ENCODE assay signal across 24 cellular contexts in the genomic region with DNA sequence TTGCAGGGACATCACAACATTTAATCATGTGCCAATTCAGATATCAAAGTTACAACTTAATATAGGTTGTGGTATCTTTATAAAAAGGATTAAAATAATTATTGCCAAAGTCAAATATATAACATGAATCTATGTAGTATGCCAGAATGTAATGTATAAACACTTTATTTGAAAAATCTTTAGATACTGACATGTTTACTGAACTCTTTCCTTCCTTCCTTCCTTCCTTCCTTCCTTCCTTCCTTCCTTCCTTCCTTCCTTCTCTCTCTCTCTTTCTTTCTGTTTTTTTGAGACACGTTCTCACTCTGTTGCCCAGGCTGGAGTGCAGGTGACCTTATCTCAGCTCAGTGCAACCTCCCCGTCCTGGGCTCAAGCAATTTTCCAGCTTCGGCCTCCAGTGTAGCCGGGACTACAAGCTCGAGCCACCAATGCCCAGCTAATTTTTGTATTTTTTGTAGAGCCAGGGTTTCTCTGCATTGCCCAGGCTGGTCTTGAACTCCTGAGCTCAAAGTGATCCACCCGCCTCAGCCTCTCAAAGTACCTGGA.
"Had no signal": no experiment of that assay in that cellular context is flagged by ENCODE, and none has a peak within 500 bp of the region (broad histone marks: within the 10 kb centered on the region; RNA-seq: fewer than 3 reads in every experiment).

No MANE protein-coding gene starts in this region.

- FAIRE-seq: keratinocyte, small intestine, urothelium cell line had no signal

- H3K79me2 ChIP-seq: parathyroid adenoma had no signal

- H3K9me3 ChIP-seq: esophagus squamous epithelium, lower lobe of right lung, right lobe of liver, thoracic aorta, tibial nerve, upper lobe of left lung had no signal

- H3K4me1 Mint-ChIP-seq: naive thymus-derived CD8-positive, alpha-beta T cell had no signal

- DNase-seq: effector memory CD8-positive, alpha-beta T cell; erythroblast; esophagus squamous epithelium; foreskin melanocyte; glutamatergic neuron; heart right ventricle; hypothalamus; left ventricle myocardium superior; lower lobe of right lung; naive thymus-derived CD8-positive, alpha-beta T cell; right lobe of liver; small intestine; stimulated activated CD4-positive, alpha-beta T cell treated with anti-CD3 and anti-CD28 coated beads, Interleukin-15, amount 100 ng/mL, for 24 hours; stimulated activated CD4-positive, alpha-beta T cell treated with anti-CD3 and anti-CD28 coated beads, Interleukin-2, amount 100 ng/mL, for 48 hours; stimulated activated naive B cell treated with anti-CD40 and anti-IgM and Interleukin-4, amounts not matched to agents 10 μg/mL and 1 μg/mL and 100 μg/mL, for 72 hours; upper lobe of left lung had no signal

- H3K27ac Mint-ChIP-seq: effector memory CD8-positive, alpha-beta T cell; naive thymus-derived CD8-positive, alpha-beta T cell; progenitor cell of endocrine pancreas; stimulated activated naive B cell treated with anti-CD40 and anti-IgM and Interleukin-4, amounts not matched to agents 10 μg/mL and 1 μg/mL and 100 μg/mL, for 72 hours; stimulated activated naive CD8-positive, alpha-beta T cell treated with anti-CD3 and anti-CD28 coated beads, Interleukin-15, Interleukin-2, amounts not matched to agents 100 ng/mL and 50 ng/mL, for 24 hours had no signal

- H3K27ac ChIP-seq: coronary artery, esophagus squamous epithelium, heart right ventricle, lower lobe of right lung, parathyroid adenoma, right lobe of liver, thoracic aorta, tibial nerve, upper lobe of left lung had no signal

- H3K36me3 ChIP-seq: esophagus squamous epithelium, heart right ventricle, lower lobe of right lung, right lobe of liver, thoracic aorta, tibial nerve, upper lobe of left lung had no signal

- ATAC-seq: effector memory CD8-positive, alpha-beta T cell; heart right ventricle; left ventricle myocardium superior; lower lobe of right lung; naive thymus-derived CD8-positive, alpha-beta T cell; right lobe of liver; stimulated activated naive B cell treated with anti-CD40 and anti-IgM and Interleukin-4, amounts not matched to agents 10 μg/mL and 1 μg/mL and 100 μg/mL, for 72 hours had no signal

- H3K4me3 ChIP-seq: coronary artery, esophagus squamous epithelium, heart right ventricle, lower lobe of right lung, right lobe of liver, thoracic aorta, tibial nerve, upper lobe of left lung had no signal

- H3K27me3 Mint-ChIP-seq: progenitor cell of endocrine pancreas; stimulated activated naive B cell treated with anti-CD40 and anti-IgM and Interleukin-4, amounts not matched to agents 10 μg/mL and 1 μg/mL and 100 μg/mL, for 72 hours; stimulated activated naive CD8-positive, alpha-beta T cell treated with anti-CD3 and anti-CD28 coated beads, Interleukin-15, Interleukin-2, amounts not matched to agents 100 ng/mL and 50 ng/mL, for 24 hours had no signal

- H3K9ac ChIP-seq: parathyroid adenoma had no signal

- H2AFZ ChIP-seq: parathyroid adenoma had no signal

- H3K36me3 Mint-ChIP-seq: naive thymus-derived CD8-positive, alpha-beta T cell; stimulated activated naive B cell treated with anti-CD40 and anti-IgM and Interleukin-4, amounts not matched to agents 10 μg/mL and 1 μg/mL and 100 μg/mL, for 72 hours had no signal

- H3K27me3 ChIP-seq: esophagus squamous epithelium, heart right ventricle, right lobe of liver, tibial nerve, upper lobe of left lung had no signal

- H3K4me3 Mint-ChIP-seq: effector memory CD8-positive, alpha-beta T cell; naive thymus-derived CD8-positive, alpha-beta T cell; stimulated activated naive B cell treated with anti-CD40 and anti-IgM and Interleukin-4, amounts not matched to agents 10 μg/mL and 1 μg/mL and 100 μg/mL, for 72 hours; stimulated activated naive CD8-positive, alpha-beta T cell treated with anti-CD3 and anti-CD28 coated beads, Interleukin-15, Interleukin-2, amounts not matched to agents 100 ng/mL and 50 ng/mL, for 24 hours had no signal

- H3K4me1 ChIP-seq: esophagus squamous epithelium, lower lobe of right lung, right lobe of liver, tibial nerve, upper lobe of left lung had no signal

- H3K9me3 Mint-ChIP-seq: effector memory CD8-positive, alpha-beta T cell; naive thymus-derived CD8-positive, alpha-beta T cell; stimulated activated naive B cell treated with anti-CD40 and anti-IgM and Interleukin-4, amounts not matched to agents 10 μg/mL and 1 μg/mL and 100 μg/mL, for 72 hours; stimulated activated naive CD8-positive, alpha-beta T cell treated with anti-CD3 and anti-CD28 coated beads, Interleukin-15, Interleukin-2, amounts not matched to agents 100 ng/mL and 50 ng/mL, for 24 hours had no signal
